ENCODE assay signal across 22 cellular contexts in the genomic region with DNA sequence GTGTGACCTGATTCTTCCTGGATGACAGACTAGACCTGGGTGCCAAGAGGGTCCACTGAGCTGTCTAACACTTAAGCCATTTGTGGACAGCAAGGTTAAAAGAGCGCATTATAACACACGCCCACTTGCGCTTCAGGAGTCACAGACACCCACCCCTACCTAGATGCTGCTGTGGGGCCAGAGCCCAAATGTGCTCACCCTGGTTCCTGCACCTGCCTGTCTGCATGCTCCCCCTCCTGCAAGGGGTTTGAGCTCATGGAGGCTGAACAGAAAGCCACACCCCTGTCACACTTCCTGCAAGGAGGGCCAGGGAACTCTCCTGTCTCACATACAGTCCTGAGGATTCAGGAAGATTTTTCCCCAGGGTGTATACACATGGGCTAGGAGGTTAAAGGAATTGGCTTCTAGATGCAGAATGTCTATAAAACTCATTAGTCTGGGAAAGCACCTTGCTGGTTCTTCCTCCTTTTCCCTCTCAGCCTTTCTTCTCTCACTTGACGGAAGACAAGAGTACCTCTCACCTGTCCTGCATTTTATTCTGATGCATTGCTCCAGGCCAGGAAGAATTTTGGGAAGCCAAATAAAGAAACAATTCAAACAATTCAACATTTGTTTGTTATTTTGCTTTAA.
DNase-seq lines count a peak whose midpoint lies in the region; ATAC-seq, FAIRE-seq and TF ChIP-seq lines count a peak whose summit lies in the region.
"Had no signal": no experiment of that assay in that cellular context is flagged by ENCODE, and none has a peak within 500 bp of the region (broad histone marks: within the 10 kb centered on the region; RNA-seq: fewer than 3 reads in every experiment).

No MANE protein-coding gene starts in this region.

- H3K4me2 ChIP-seq in OCI-LY3 (ENCODE audit: low read length) (peak overlapping the region; percentile 52), mammary epithelial cell (ENCODE audit: insufficient read depth, low read depth, low read length) (no peak overlapping the region)

- dilution Hi-C loops in mammary epithelial cell (cut with HindIII; ENCODE audit: low sequenced_read_pairs), result no loop called here

- H3K9me3 ChIP-seq in OCI-LY3 (ENCODE audit: insufficient read depth, low read length) (no peaks in the 10 kb centered on the region), mammary epithelial cell (replicated peaks; ENCODE audit: insufficient read depth, low read length) (no peaks in the 10 kb centered on the region)

- CTCF ChIA-PET in mammary epithelial cell (lab: Charles Lee; ENCODE audit: low non-redundant PET), result no interaction called here

- in situ Hi-C loops in mammary epithelial cell (cut with MboI; ENCODE audit: low sequenced_read_pairs in 2 of 2), result no loop called here

- H3K79me2 ChIP-seq in OCI-LY3 (ENCODE audit: low read length), result no peaks in the 10 kb centered on the region
- no peaks in the 10 kb centered on the region for H3K79me2 ChIP-seq in mammary epithelial cell (ENCODE audit: insufficient read depth, low read length)

- no peak for DNase-seq in GM12892 (ENCODE audit: insufficient read length)
- DNase-seq in mammary epithelial cell, result no peak
- no peak for DNase-seq in stimulated activated naive CD8-positive, alpha-beta T cell treated with anti-CD3 and anti-CD28 coated beads, Interleukin-15, amount 100 ng/mL, for 72 hours
- no peak for DNase-seq in NCI-H1436 (lab: John Stamatoyannopoulos, UW)
- no peak for DNase-seq in midbrain (lab: John Stamatoyannopoulos, UW)
- DNase-seq: AML-193, DND-41, GOT3, MV-4-11, NCI-H1417, NCI-H187 treated with DMSO at 0.1 percent for 48 hours, NCI-H2227 treated with DMSO at 0.1 percent for 48 hours, NCI-H510A treated with DMSO at 0.1 percent for 48 hours, SHP77 treated with DMSO at 0.1 percent for 48 hours, T-helper 1 cell had no signal

- peak; percentile 47 for ATAC-seq in stimulated activated memory B cell treated with anti-CD40 and anti-IgM and Interleukin-4, amounts not matched to agents 10 μg/mL and 1 μg/mL and 100 μg/mL, for 72 hours
- no peak for ATAC-seq in stimulated activated naive CD8-positive, alpha-beta T cell treated with anti-CD3 and anti-CD28 coated beads, Interleukin-15, amount 100 ng/mL, for 72 hours
- ATAC-seq: HCT116, K562, SK-N-SH treated with all-trans-retinoic acid at 6 μM for 48 hours had no signal

- H3K9ac ChIP-seq in OCI-LY3 (ENCODE audit: low read length) (no peak overlapping the region), mammary epithelial cell (ENCODE audit: insufficient read depth, low read length) (no peak overlapping the region)

- H3K4me3 ChIP-seq in OCI-LY3 (ENCODE audit: low read length), result 0 out of 2 replicates have a peak overlapping the region, but pooled peaks have one; percentile 9
- H3K4me3 ChIP-seq in mammary epithelial cell (replicated peaks in 1 of 3; ENCODE audit: insufficient read depth in 1 of 3, low read depth in 2 of 3, low read length in 3 of 3), result no peak overlapping the region
- H3K4me3 ChIP-seq: K562 had no signal

- no peak for TF ChIP-seq CTCF in OCI-LY3 (IDR thresholded peaks at IDR 0.05; ENCODE audit: low read depth, low read length)
- TF ChIP-seq CTCF in mammary epithelial cell (conservative IDR thresholded peaks at IDR 0.05 in 1 of 2, IDR thresholded peaks at IDR 0.05 in 1 of 2; ENCODE audit: extremely low read depth in 1 of 2, insufficient read depth in 1 of 2, low read depth in 1 of 2, low read length in 2 of 2), result no peak

- H3K9me3 Mint-ChIP-seq in stimulated activated memory B cell treated with anti-CD40 and anti-IgM and Interleukin-4, amounts not matched to agents 10 μg/mL and 1 μg/mL and 100 μg/mL, for 72 hours, result no peaks in the 10 kb centered on the region
- H3K9me3 Mint-ChIP-seq in stimulated activated naive CD8-positive, alpha-beta T cell treated with anti-CD3 and anti-CD28 coated beads, Interleukin-15, amount 100 ng/mL, for 72 hours, result no peaks in the 10 kb centered on the region

- H3K4me3 Mint-ChIP-seq in stimulated activated memory B cell treated with anti-CD40 and anti-IgM and Interleukin-4, amounts not matched to agents 10 μg/mL and 1 μg/mL and 100 μg/mL, for 72 hours, result no peak overlapping the region
- H3K4me3 Mint-ChIP-seq in stimulated activated naive CD8-positive, alpha-beta T cell treated with anti-CD3 and anti-CD28 coated beads, Interleukin-15, amount 100 ng/mL, for 72 hours, result no peak overlapping the region
- H3K4me3 Mint-ChIP-seq: CD14-positive monocyte had no signal

- no peak overlapping the region for H3K27ac ChIP-seq in OCI-LY3 (ENCODE audit: low read length)
- no peak overlapping the region for H3K27ac ChIP-seq in mammary epithelial cell (ENCODE audit: insufficient read depth, low read depth, low read length)

- H4K20me1 ChIP-seq in OCI-LY3 (ENCODE audit: insufficient read depth, low read length), result no peaks in the 10 kb centered on the region
- H4K20me1 ChIP-seq in mammary epithelial cell (ENCODE audit: insufficient read depth, low read length), result no peaks in the 10 kb centered on the region

- H3K36me3 ChIP-seq in OCI-LY3 (replicated peaks; ENCODE audit: low read depth, low read length) (no peaks in the 10 kb centered on the region), mammary epithelial cell (ENCODE audit: insufficient read depth, low read length) (no peaks in the 10 kb centered on the region)

- H2AFZ ChIP-seq in OCI-LY3 (ENCODE audit: low read depth, low read length), result no peak overlapping the region
- H2AFZ ChIP-seq in mammary epithelial cell (ENCODE audit: low read depth, low read length), result peak overlapping the region; percentile 14

- peaks cover 40% of the 10 kb centered on the region for H3K4me1 Mint-ChIP-seq in stimulated activated memory B cell treated with anti-CD40 and anti-IgM and Interleukin-4, amounts not matched to agents 10 μg/mL and 1 μg/mL and 100 μg/mL, for 72 hours
- H3K4me1 Mint-ChIP-seq in stimulated activated naive CD8-positive, alpha-beta T cell treated with anti-CD3 and anti-CD28 coated beads, Interleukin-15, amount 100 ng/mL, for 72 hours, result no peaks in the 10 kb centered on the region

- no peaks in the 10 kb centered on the region for H3K36me3 Mint-ChIP-seq in stimulated activated memory B cell treated with anti-CD40 and anti-IgM and Interleukin-4, amounts not matched to agents 10 μg/mL and 1 μg/mL and 100 μg/mL, for 72 hours
- H3K36me3 Mint-ChIP-seq: CD14-positive monocyte had no signal

- BruUV-seq in mammary epithelial cell (replicated peaks; lab: Mats Ljungman, UMichigan), result no TSS peak

- no peaks in the 10 kb centered on the region for H3K27me3 Mint-ChIP-seq in stimulated activated memory B cell treated with anti-CD40 and anti-IgM and Interleukin-4, amounts not matched to agents 10 μg/mL and 1 μg/mL and 100 μg/mL, for 72 hours
- H3K27me3 Mint-ChIP-seq in stimulated activated naive CD8-positive, alpha-beta T cell treated with anti-CD3 and anti-CD28 coated beads, Interleukin-15, amount 100 ng/mL, for 72 hours, result peaks cover 10% of the 10 kb centered on the region

- intact Hi-C loops in mammary epithelial cell (cut with micrococcal nuclease), result no loop called here

- H3K27me3 ChIP-seq in OCI-LY3 (ENCODE audit: low read depth, low read length) (no peaks in the 10 kb centered on the region), mammary epithelial cell (ENCODE audit: insufficient read depth, low read length) (no peaks in the 10 kb centered on the region)

- no peak for TF ChIP-seq POLR2A in GM12892 (IDR thresholded peaks at IDR 0.05; ENCODE audit: low read depth, low read length)

- peaks cover 42% of the 10 kb centered on the region for H3K4me1 ChIP-seq in OCI-LY3 (ENCODE audit: low read length)
- no peaks in the 10 kb centered on the region for H3K4me1 ChIP-seq in mammary epithelial cell (ENCODE audit: insufficient read depth, low read length)

- FAIRE-seq in GM12892 (lab: Jason Lieb, UNC), result peak; percentile 73
- FAIRE-seq: G401.6, K562 had no signal

- 90% methylated on average over 4 of the region's 4 CpGs for WGBS in mammary epithelial cell (ENCODE audit: low coverage, missing lambda C conversion rate)

- peak overlapping the region; percentile 79 for H3K27ac Mint-ChIP-seq in stimulated activated memory B cell treated with anti-CD40 and anti-IgM and Interleukin-4, amounts not matched to agents 10 μg/mL and 1 μg/mL and 100 μg/mL, for 72 hours
- H3K27ac Mint-ChIP-seq in stimulated activated naive CD8-positive, alpha-beta T cell treated with anti-CD3 and anti-CD28 coated beads, Interleukin-15, amount 100 ng/mL, for 72 hours, result no peak overlapping the region
- H3K27ac Mint-ChIP-seq: CD14-positive monocyte had no signal
